ENCODE assay signal across 8 cellular contexts in the genomic region with DNA sequence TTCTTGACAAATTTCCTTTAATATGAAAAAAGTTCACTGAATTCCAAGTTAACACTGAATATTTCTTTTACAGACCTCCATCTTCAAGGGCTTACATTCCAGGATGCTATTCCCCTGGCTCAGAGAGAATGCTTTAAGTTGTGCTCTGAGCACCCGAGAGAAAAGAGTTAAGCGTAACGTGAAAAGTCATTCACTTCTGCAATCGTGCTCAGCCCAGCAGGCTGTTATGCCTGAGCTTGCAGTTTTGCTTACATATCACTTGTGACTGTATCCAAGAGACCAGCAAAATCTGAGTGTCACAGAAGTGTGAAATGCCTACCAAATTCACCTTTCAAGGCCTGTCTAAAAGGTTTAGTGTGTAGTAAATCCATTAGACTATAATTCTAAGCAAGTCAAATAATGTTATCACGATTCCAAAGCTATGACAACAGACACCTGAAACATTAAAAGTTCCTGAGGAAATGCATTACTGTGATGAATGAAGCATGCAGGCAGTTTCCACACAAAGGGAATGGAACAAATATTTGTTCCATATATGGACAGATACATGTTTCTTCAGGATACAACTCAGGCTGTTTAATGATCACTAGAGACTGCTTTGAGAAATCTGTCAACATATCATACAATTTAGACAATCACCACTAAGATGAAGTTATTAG. TPM values are rescaled to one million over a fixed set of nuclear protein-coding genes. Genes with fewer than 3 reads are reported as not detected.
DNase-seq lines count a peak whose midpoint lies in the region; ATAC-seq and TF ChIP-seq lines count a peak whose summit lies in the region.

No MANE protein-coding gene starts in this region.

- H3K9ac ChIP-seq in SK-N-SH = no peak overlapping the region
- H3K9ac ChIP-seq in fibroblast of lung (ENCODE audit: insufficient read depth, low read length) = no peak overlapping the region

- no peak for ATAC-seq in CD4-positive, CD25-positive, alpha-beta regulatory T cell (ENCODE audit: low read depth in 2 of 2)

- H3K79me2 ChIP-seq in SK-N-SH (ENCODE audit: insufficient read depth) (peaks cover 100% of the 10 kb centered on the region), fibroblast of lung (ENCODE audit: control insufficient read depth, insufficient read depth, low read length) (peaks cover 100% of the 10 kb centered on the region), osteoblast (ENCODE audit: insufficient read depth, low read length) (peaks cover 100% of the 10 kb centered on the region)

- H3K27me3 ChIP-seq in CD4-positive, CD25-positive, alpha-beta regulatory T cell (ENCODE audit: control insufficient read depth, insufficient read depth, low read length) = no peaks in the 10 kb centered on the region
- H3K27me3 ChIP-seq in SK-N-SH (ENCODE audit: insufficient read depth) = no peaks in the 10 kb centered on the region
- H3K27me3 ChIP-seq in fibroblast of lung (ENCODE audit: control insufficient read depth, insufficient read depth, low read length) = no peaks in the 10 kb centered on the region
- no peaks in the 10 kb centered on the region for H3K27me3 ChIP-seq in osteoblast (ENCODE audit: insufficient read depth, low read length)

- peaks cover 33% of the 10 kb centered on the region for H3K36me3 Mint-ChIP-seq in CD4-positive, CD25-positive, alpha-beta regulatory T cell

- peaks cover 43 to 81% (median 66%) of the 10 kb centered on the region in 4 donors for H3K4me1 Mint-ChIP-seq in CD4-positive, CD25-positive, alpha-beta regulatory T cell

- TF ChIP-seq EP300 in SK-N-SH (IDR thresholded peaks at IDR 0.05; ENCODE audit: borderline replicate concordance in 1 of 2, low read depth in 1 of 2, low read length in 1 of 2) = no peak

- POLR2A ChIA-PET in SK-N-SH (lab: Yijun Ruan, JAX) = interaction anchor here (0.8 to 1.4 kb wide), 3 partner anchors 16 to 43 kb away, joined by 4 to 7 read pairs (median 4); a partner anchor contains a TSS

- no peak for TF ChIP-seq CTCF in SK-N-SH (IDR thresholded peaks at IDR 0.05)
- no peak for TF ChIP-seq CTCF in fibroblast of lung (conservative IDR thresholded peaks at IDR 0.05 in 1 of 2, IDR thresholded peaks at IDR 0.05 in 1 of 2; ENCODE audit: low read depth in 1 of 2, low read length in 2 of 2)
- TF ChIP-seq CTCF in osteoblast (IDR thresholded peaks at IDR 0.05; ENCODE audit: extremely low read depth, low read depth, low read length) = no peak

- H4K20me1 ChIP-seq in SK-N-SH (ENCODE audit: insufficient read depth) (peaks cover 98% of the 10 kb centered on the region), fibroblast of lung (ENCODE audit: control insufficient read depth, extremely low read depth, insufficient read depth, low read length) (peaks cover 2% of the 10 kb centered on the region), osteoblast (ENCODE audit: insufficient read depth, low read length) (peaks cover 86% of the 10 kb centered on the region)

- TF ChIP-seq RAD21 in SK-N-SH (IDR thresholded peaks at IDR 0.05; ENCODE audit: low read length) = no peak

- no peaks in the 10 kb centered on the region for H3K27me3 Mint-ChIP-seq in CD4-positive, CD25-positive, alpha-beta regulatory T cell

- peak overlapping the region; percentile 46 to 79 (median 62) for H3K4me3 Mint-ChIP-seq in CD4-positive, CD25-positive, alpha-beta regulatory T cell

- H3K36me3 ChIP-seq in CD4-positive, CD25-positive, alpha-beta regulatory T cell (ENCODE audit: control insufficient read depth, insufficient read depth, low read length) = peaks cover 50% of the 10 kb centered on the region
- H3K36me3 ChIP-seq in SK-N-SH (replicated peaks in 1 of 2; ENCODE audit: control insufficient read depth in 1 of 2, insufficient read depth in 2 of 2, low read length in 1 of 2) (peaks cover 27 to 45% of the 10 kb centered on the region in 2 experiments), fibroblast of lung (ENCODE audit: control insufficient read depth, insufficient read depth, low read length) (peaks cover 7% of the 10 kb centered on the region), osteoblast (ENCODE audit: insufficient read depth, low read length) (peaks cover 53% of the 10 kb centered on the region)

- peak overlapping the region; percentile 70 for H3K27ac ChIP-seq in CD4-positive, CD25-positive, alpha-beta regulatory T cell (ENCODE audit: insufficient read depth, low read length, poor library complexity, severe bottlenecking)
- H3K27ac ChIP-seq in SK-N-SH (ENCODE audit: low read depth in 2 of 2, low read length in 1 of 2) (peak overlapping the region; percentile 56 to 81), fibroblast of lung (ENCODE audit: insufficient read depth, low read length) (peak overlapping the region; percentile 50), osteoblast (ENCODE audit: low read depth, low read length) (peak overlapping the region; percentile 64)

- peak overlapping the region; percentile 73 to 89 (median 81) for H3K27ac Mint-ChIP-seq in CD4-positive, CD25-positive, alpha-beta regulatory T cell

- H3K9me3 Mint-ChIP-seq in CD4-positive, CD25-positive, alpha-beta regulatory T cell = peaks cover 0 to 1% (median 0%) of the 10 kb centered on the region in 7 donors

- WGBS in SK-N-SH (ENCODE audit: low lambda C conversion rate) = 74% methylated on average over 5 of the region's 5 CpGs

- H3F3A ChIP-seq in SK-N-SH (replicated peaks; ENCODE audit: insufficient read depth) = peaks cover 23% of the 10 kb centered on the region

- no peak for DNase-seq in CD4-positive, CD25-positive, alpha-beta regulatory T cell
- DNase-seq in SK-N-SH = no peak
- peak; percentile 54 to 68 for DNase-seq in fibroblast of lung (ENCODE audit: low read depth in 2 of 2)
- DNase-seq in osteoblast (ENCODE audit: insufficient read length, low spot score, missing footprints) = peak; percentile 69
- DNase-seq in GDM1 (lab: John Stamatoyannopoulos, UW) = no peak
- no peak for DNase-seq in occipital lobe (lab: John Stamatoyannopoulos, UW)
- no peak for DNase-seq in HPDE6-E6E7 (ENCODE audit: extremely low spot score)
- no peak for DNase-seq in stimulated activated naive CD4-positive, alpha-beta T cell (lab: John Stamatoyannopoulos, UW)

- H3K9me2 ChIP-seq in SK-N-SH = no peaks in the 10 kb centered on the region

- no peaks in the 10 kb centered on the region for H3K9me3 ChIP-seq in CD4-positive, CD25-positive, alpha-beta regulatory T cell (ENCODE audit: control insufficient read depth in 2 of 2, low read length in 2 of 2)
- H3K9me3 ChIP-seq in SK-N-SH (no peaks in the 10 kb centered on the region), fibroblast of lung (ENCODE audit: control insufficient read depth, insufficient read depth, low read depth, low read length) (no peaks in the 10 kb centered on the region), osteoblast (ENCODE audit: low read depth, low read length) (no peaks in the 10 kb centered on the region)

- CTCF ChIA-PET in SK-N-SH (lab: Yijun Ruan, JAX) = interaction anchor here (1.0 to 1.5 kb wide), 4 partner anchors 9 to 28 kb away, joined by 3 read pairs; no protein-coding TSS in a partner anchor

- peak overlapping the region; percentile 67 for H3K4me3 ChIP-seq in CD4-positive, CD25-positive, alpha-beta regulatory T cell (ENCODE audit: low read depth, low read length)
- H3K4me3 ChIP-seq in SK-N-SH (ENCODE audit: low read depth in 2 of 2, low read length in 1 of 2) (no peak overlapping the region), fibroblast of lung (replicated peaks in 1 of 4; ENCODE audit: control extremely low read depth in 1 of 4, insufficient read depth in 1 of 4, low read depth in 3 of 4, low read length in 4 of 4) (peak overlapping the region in 2 of 4 experiments; percentile 19 to 25), osteoblast (ENCODE audit: insufficient read depth, low read length) (peak overlapping the region; percentile 6)

- H3K4me1 ChIP-seq in CD4-positive, CD25-positive, alpha-beta regulatory T cell (ENCODE audit: control insufficient read depth, insufficient read depth, low read length, poor library complexity, severe bottlenecking) = peaks cover 47% of the 10 kb centered on the region
- peaks cover 21 to 26% of the 10 kb centered on the region in 2 experiments; a peak in 3 of 4 replicates for H3K4me1 ChIP-seq in SK-N-SH (ENCODE audit: control insufficient read depth in 1 of 2, insufficient read depth in 2 of 2, low read depth in 1 of 2, low read length in 1 of 2)
- H3K4me1 ChIP-seq in fibroblast of lung (ENCODE audit: control insufficient read depth, extremely low read depth, insufficient read depth, low read length) = peaks cover 20% of the 10 kb centered on the region
- peaks cover 56% of the 10 kb centered on the region for H3K4me1 ChIP-seq in osteoblast (ENCODE audit: insufficient read depth, low read length)

- no peak overlapping the region for H2AFZ ChIP-seq in SK-N-SH (ENCODE audit: low read depth)
- H2AFZ ChIP-seq in fibroblast of lung (ENCODE audit: low read length) = no peak overlapping the region
- no peak overlapping the region for H2AFZ ChIP-seq in osteoblast (ENCODE audit: low read length)

- H3K4me2 ChIP-seq in SK-N-SH = peak overlapping the region; percentile 55
- H3K4me2 ChIP-seq in fibroblast of lung (ENCODE audit: extremely low read depth, insufficient read depth, low read length) = peak overlapping the region; percentile 75
- H3K4me2 ChIP-seq in osteoblast (ENCODE audit: insufficient read depth, low read length) = peak overlapping the region; percentile 60

TF ChIP-seq in SK-N-SH, 30 proteins besides CTCF, POLR2A, EP300 and RAD21 (continues in another document):
- TF ChIP-seq RCOR1 (IDR thresholded peaks at IDR 0.05; ENCODE audit: low read length) (no peak), ELF1 (IDR thresholded peaks at IDR 0.05) (no peak), MXI1 (IDR thresholded peaks at IDR 0.05; ENCODE audit: low read depth, low read length) (no peak), POLR2AphosphoS5 (IDR thresholded peaks at IDR 0.05; ENCODE audit: low read depth, low read length) (no peak)
- TF ChIP-seq, protein P1, sequence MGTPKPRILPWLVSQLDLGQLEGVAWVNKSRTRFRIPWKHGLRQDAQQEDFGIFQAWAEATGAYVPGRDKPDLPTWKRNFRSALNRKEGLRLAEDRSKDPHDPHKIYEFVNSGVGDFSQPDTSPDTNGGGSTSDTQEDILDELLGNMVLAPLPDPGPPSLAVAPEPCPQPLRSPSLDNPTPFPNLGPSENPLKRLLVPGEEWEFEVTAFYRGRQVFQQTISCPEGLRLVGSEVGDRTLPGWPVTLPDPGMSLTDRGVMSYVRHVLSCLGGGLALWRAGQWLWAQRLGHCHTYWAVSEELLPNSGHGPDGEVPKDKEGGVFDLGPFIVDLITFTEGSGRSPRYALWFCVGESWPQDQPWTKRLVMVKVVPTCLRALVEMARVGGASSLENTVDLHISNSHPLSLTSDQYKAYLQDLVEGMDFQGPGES (IDR thresholded peaks at IDR 0.05; ENCODE audit: low read depth, low read length) = no peak

RNA-seq across cellular contexts. Expression of a gene that starts 20.1 kb away (rescaled TPM):
- 524 TPM for total RNA-seq in CD4-positive, CD25-positive, alpha-beta regulatory T cell
- polyA plus RNA-seq in CD4-positive, CD25-positive, alpha-beta regulatory T cell = 100 to 1,000 TPM; 360 to 577 (median 469) TPM
- polyA plus RNA-seq in SK-N-SH (2012; rRNA removed) = 666 and 846 TPM in 2 replicates
- polyA plus RNA-seq in SK-N-SH (2012; cell fraction: cytosol; rRNA removed) = 1,012 and 1,342 TPM in 2 replicates
- 162 and 438 TPM in 2 replicates for polyA plus RNA-seq in SK-N-SH (2012; cell fraction: nucleus; rRNA removed)
- total RNA-seq in fibroblast of lung = 2,456 and 2,693 TPM in 2 replicates
- 1,736 and 3,450 TPM in 2 replicates for polyA plus RNA-seq in fibroblast of lung
- polyA plus RNA-seq in fibroblast of lung (2012) = 1,173 and 2,065 TPM in 2 replicates
- 137 and 176 TPM in 2 replicates for polyA minus RNA-seq in fibroblast of lung (ENCODE audit: low replicate concordance)
- 1,572 and 1,742 TPM in 2 replicates for total RNA-seq in osteoblast
- 102 TPM for total RNA-seq in occipital lobe

Comparison
In these comparisons a context has a peak if more than half of its experiments do, and no peak if none do; other contexts are left out.
1. DNase-seq: peak in fibroblast of lung (2 of 2) and osteoblast (single experiment); none in CD4-positive, CD25-positive, alpha-beta regulatory T cell (0 of 3), SK-N-SH (single experiment), GDM1 (single experiment), occipital lobe (single experiment), HPDE6-E6E7 (single experiment) and stimulated activated naive CD4-positive, alpha-beta T cell (0 of 6).
2. H3K4me3 ChIP-seq: peak in CD4-positive, CD25-positive, alpha-beta regulatory T cell (single experiment) and osteoblast (single experiment); none in SK-N-SH (0 of 2).
3. Peak in every context shown above with its lines, with median percentiles within 50 percentile points of each other: H3K27ac ChIP-seq and H3K4me2 ChIP-seq.